1 cellular context compared by ENCODE assay signal in genomic region chr20:208937-209566, GRCh38.
TF ChIP-seq lines count a peak whose summit lies in the region.

No MANE protein-coding gene starts in this region.

TF ChIP-seq in SK-N-SH treated with all-trans-retinoic acid at 6 μM for 48 hours, 23 proteins besides CTCF, POLR2A, EP300 and RAD21 (continued from another document):
- no peak for TF ChIP-seq TOX (CRISPR knock-in tag; IDR thresholded peaks at IDR 0.05; ENCODE audit: borderline replicate concordance)
- TF ChIP-seq ZNF8 (CRISPR knock-in tag; IDR thresholded peaks at IDR 0.05) = no peak
- no peak for TF ChIP-seq CREB5 (CRISPR knock-in tag; IDR thresholded peaks at IDR 0.05; ENCODE audit: low read depth)
- no peak for TF ChIP-seq ZNF565 (CRISPR knock-in tag; conservative IDR thresholded peaks at IDR 0.05; ENCODE audit: low read depth)
- TF ChIP-seq PPARA (CRISPR knock-in tag; IDR thresholded peaks at IDR 0.05; ENCODE audit: borderline replicate concordance) = no peak
- TF ChIP-seq, protein P1, sequence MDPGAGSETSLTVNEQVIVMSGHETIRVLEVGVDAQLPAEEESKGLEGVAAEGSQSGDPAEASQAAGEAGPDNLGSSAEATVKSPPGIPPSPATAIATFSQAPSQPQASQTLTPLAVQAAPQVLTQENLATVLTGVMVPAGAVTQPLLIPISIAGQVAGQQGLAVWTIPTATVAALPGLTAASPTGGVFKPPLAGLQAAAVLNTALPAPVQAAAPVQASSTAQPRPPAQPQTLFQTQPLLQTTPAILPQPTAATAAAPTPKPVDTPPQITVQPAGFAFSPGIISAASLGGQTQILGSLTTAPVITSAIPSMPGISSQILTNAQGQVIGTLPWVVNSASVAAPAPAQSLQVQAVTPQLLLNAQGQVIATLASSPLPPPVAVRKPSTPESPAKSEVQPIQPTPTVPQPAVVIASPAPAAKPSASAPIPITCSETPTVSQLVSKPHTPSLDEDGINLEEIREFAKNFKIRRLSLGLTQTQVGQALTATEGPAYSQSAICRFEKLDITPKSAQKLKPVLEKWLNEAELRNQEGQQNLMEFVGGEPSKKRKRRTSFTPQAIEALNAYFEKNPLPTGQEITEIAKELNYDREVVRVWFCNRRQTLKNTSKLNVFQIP (CRISPR knock-in tag; IDR thresholded peaks at IDR 0.05; ENCODE audit: borderline replicate concordance, low read depth) = no peak
- TF ChIP-seq, protein P2, sequence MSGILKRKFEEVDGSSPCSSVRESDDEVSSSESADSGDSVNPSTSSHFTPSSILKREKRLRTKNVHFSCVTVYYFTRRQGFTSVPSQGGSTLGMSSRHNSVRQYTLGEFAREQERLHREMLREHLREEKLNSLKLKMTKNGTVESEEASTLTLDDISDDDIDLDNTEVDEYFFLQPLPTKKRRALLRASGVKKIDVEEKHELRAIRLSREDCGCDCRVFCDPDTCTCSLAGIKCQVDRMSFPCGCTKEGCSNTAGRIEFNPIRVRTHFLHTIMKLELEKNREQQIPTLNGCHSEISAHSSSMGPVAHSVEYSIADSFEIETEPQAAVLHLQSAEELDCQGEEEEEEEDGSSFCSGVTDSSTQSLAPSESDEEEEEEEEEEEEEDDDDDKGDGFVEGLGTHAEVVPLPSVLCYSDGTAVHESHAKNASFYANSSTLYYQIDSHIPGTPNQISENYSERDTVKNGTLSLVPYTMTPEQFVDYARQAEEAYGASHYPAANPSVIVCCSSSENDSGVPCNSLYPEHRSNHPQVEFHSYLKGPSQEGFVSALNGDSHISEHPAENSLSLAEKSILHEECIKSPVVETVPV (CRISPR knock-in tag; IDR thresholded peaks at IDR 0.05) = no peak
- TF ChIP-seq TSHZ2 (CRISPR knock-in tag; IDR thresholded peaks at IDR 0.05) = no peak
- TF ChIP-seq ZNF70 (CRISPR knock-in tag; IDR thresholded peaks at IDR 0.05) = no peak
